In genomic region chr12:32120419-32120818, GRCh38 we compare ENCODE assay signal across 1 cellular context.
TF ChIP-seq lines count a peak whose summit lies in the region.

No MANE protein-coding gene starts in this region.

TF ChIP-seq in WTC11, 78 proteins besides CTCF, POLR2A, EP300 and RAD21 (continued from another document):
- TF ChIP-seq FOXP4 (CRISPR knock-in tag; IDR thresholded peaks at IDR 0.05) (no peak), FOXK1 (CRISPR knock-in tag; IDR thresholded peaks at IDR 0.05) (no peak), AR (CRISPR knock-in tag; IDR thresholded peaks at IDR 0.05) (no peak), CDX4 (CRISPR knock-in tag; IDR thresholded peaks at IDR 0.05; ENCODE audit: borderline replicate concordance) (no peak), ZNF138 (CRISPR knock-in tag; conservative IDR thresholded peaks at IDR 0.05) (no peak), ELF4 (CRISPR knock-in tag; IDR thresholded peaks at IDR 0.05; ENCODE audit: low read depth) (no peak), CREB1 (CRISPR knock-in tag; IDR thresholded peaks at IDR 0.05) (no peak), RELA (CRISPR knock-in tag; IDR thresholded peaks at IDR 0.05; ENCODE audit: borderline replicate concordance) (no peak), ETV6 (CRISPR knock-in tag; IDR thresholded peaks at IDR 0.05) (no peak), ZNF396 (CRISPR knock-in tag; IDR thresholded peaks at IDR 0.05; ENCODE audit: borderline replicate concordance) (no peak)
- TF ChIP-seq, protein P1, sequence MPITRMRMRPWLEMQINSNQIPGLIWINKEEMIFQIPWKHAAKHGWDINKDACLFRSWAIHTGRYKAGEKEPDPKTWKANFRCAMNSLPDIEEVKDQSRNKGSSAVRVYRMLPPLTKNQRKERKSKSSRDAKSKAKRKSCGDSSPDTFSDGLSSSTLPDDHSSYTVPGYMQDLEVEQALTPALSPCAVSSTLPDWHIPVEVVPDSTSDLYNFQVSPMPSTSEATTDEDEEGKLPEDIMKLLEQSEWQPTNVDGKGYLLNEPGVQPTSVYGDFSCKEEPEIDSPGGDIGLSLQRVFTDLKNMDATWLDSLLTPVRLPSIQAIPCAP (CRISPR knock-in tag; IDR thresholded peaks at IDR 0.05), result no peak
